Comparison of ENCODE assay signal across 1 cellular context in genomic region chr11:3786781-3787428, GRCh38.
TF ChIP-seq lines count a peak whose summit lies in the region.

No MANE protein-coding gene starts in this region.

TF ChIP-seq in HepG2, 621 proteins besides CTCF, POLR2A, EP300 and RAD21:
- TF ChIP-seq NFYC (CRISPR knock-in tag; IDR thresholded peaks at IDR 0.05), result no peak
- no peak for TF ChIP-seq ZIK1 (CRISPR knock-in tag; IDR thresholded peaks at IDR 0.05; ENCODE audit: borderline replicate concordance, low read depth)
- no peak for TF ChIP-seq CREB1 (IDR thresholded peaks at IDR 0.05)
- TF ChIP-seq CREB1 (CRISPR knock-in tag; IDR thresholded peaks at IDR 0.05), result no peak
- no peak for TF ChIP-seq SRSF1 (optimal IDR thresholded peaks at IDR 0.05; ENCODE audit: low read depth, low read length)
- TF ChIP-seq RFXAP (CRISPR knock-in tag; IDR thresholded peaks at IDR 0.05; ENCODE audit: borderline replicate concordance), result no peak
- no peak for TF ChIP-seq NFE2L2 (IDR thresholded peaks at IDR 0.05; ENCODE audit: low read length)
- no peak for TF ChIP-seq CSRNP1 (CRISPR knock-in tag; IDR thresholded peaks at IDR 0.05)
- no peak for TF ChIP-seq ZKSCAN8 (CRISPR knock-in tag; IDR thresholded peaks at IDR 0.05; ENCODE audit: borderline replicate concordance)
- no peak for TF ChIP-seq ZBTB8A (CRISPR knock-in tag; IDR thresholded peaks at IDR 0.05; ENCODE audit: borderline replicate concordance, low read depth)
- TF ChIP-seq, protein P1, sequence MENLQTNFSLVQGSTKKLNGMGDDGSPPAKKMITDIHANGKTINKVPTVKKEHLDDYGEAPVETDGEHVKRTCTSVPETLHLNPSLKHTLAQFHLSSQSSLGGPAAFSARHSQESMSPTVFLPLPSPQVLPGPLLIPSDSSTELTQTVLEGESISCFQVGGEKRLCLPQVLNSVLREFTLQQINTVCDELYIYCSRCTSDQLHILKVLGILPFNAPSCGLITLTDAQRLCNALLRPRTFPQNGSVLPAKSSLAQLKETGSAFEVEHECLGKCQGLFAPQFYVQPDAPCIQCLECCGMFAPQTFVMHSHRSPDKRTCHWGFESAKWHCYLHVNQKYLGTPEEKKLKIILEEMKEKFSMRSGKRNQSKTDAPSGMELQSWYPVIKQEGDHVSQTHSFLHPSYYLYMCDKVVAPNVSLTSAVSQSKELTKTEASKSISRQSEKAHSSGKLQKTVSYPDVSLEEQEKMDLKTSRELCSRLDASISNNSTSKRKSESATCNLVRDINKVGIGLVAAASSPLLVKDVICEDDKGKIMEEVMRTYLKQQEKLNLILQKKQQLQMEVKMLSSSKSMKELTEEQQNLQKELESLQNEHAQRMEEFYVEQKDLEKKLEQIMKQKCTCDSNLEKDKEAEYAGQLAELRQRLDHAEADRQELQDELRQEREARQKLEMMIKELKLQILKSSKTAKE (CRISPR knock-in tag; IDR thresholded peaks at IDR 0.05; ENCODE audit: borderline replicate concordance), result no peak
- no peak for TF ChIP-seq CAMTA2 (CRISPR knock-in tag; IDR thresholded peaks at IDR 0.05; ENCODE audit: borderline replicate concordance)
- no peak for TF ChIP-seq ZSCAN31 (CRISPR knock-in tag; IDR thresholded peaks at IDR 0.05; ENCODE audit: low read depth)
- TF ChIP-seq, protein P2, sequence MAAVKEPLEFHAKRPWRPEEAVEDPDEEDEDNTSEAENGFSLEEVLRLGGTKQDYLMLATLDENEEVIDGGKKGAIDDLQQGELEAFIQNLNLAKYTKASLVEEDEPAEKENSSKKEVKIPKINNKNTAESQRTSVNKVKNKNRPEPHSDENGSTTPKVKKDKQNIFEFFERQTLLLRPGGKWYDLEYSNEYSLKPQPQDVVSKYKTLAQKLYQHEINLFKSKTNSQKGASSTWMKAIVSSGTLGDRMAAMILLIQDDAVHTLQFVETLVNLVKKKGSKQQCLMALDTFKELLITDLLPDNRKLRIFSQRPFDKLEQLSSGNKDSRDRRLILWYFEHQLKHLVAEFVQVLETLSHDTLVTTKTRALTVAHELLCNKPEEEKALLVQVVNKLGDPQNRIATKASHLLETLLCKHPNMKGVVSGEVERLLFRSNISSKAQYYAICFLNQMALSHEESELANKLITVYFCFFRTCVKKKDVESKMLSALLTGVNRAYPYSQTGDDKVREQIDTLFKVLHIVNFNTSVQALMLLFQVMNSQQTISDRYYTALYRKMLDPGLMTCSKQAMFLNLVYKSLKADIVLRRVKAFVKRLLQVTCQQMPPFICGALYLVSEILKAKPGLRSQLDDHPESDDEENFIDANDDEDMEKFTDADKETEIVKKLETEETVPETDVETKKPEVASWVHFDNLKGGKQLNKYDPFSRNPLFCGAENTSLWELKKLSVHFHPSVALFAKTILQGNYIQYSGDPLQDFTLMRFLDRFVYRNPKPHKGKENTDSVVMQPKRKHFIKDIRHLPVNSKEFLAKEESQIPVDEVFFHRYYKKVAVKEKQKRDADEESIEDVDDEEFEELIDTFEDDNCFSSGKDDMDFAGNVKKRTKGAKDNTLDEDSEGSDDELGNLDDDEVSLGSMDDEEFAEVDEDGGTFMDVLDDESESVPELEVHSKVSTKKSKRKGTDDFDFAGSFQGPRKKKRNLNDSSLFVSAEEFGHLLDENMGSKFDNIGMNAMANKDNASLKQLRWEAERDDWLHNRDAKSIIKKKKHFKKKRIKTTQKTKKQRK (IDR thresholded peaks at IDR 0.05; ENCODE audit: low read length), result no peak
